Comparison of ENCODE assay signal across 22 cellular contexts in the genomic region with DNA sequence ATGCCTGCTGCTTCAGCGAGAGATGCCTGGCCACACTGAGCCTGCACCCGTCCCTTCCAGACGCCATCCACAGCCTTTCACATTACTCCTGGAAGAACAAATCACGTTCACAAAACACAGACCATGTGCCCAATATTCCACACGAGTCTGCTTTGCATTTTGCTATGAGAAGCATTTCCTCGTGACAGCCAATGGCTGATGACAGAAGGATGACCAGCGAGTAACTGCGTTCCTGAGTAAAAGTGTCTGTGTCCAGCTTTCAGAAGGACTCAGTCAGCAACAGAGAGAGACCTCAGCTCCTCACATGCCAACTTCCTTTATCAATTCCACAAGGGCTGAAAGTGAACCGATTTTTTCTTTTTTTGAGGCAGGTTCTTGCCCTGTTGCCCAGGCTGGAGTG. TPM values are rescaled to one million over a fixed set of nuclear protein-coding genes. Genes with fewer than 3 reads are reported as not detected.
DNase-seq lines count a peak whose midpoint lies in the region; ATAC-seq and TF ChIP-seq lines count a peak whose summit lies in the region.
"Had no signal": no experiment of that assay in that cellular context is flagged by ENCODE, and none has a peak within 500 bp of the region (broad histone marks: within the 10 kb centered on the region; RNA-seq: fewer than 3 reads in every experiment).

No MANE protein-coding gene starts in this region.

- ATAC-seq in naive thymus-derived CD8-positive, alpha-beta T cell = no peak
- no peak for ATAC-seq in HG02763 (IDR thresholded peaks at IDR 0.05; ENCODE audit: unreplicated experiment)

- peaks cover 5% of the 10 kb centered on the region; the same call in 1 of the 2 replicates for H3K4me1 Mint-ChIP-seq in HFFc6 (ENCODE audit: low read depth)
- H3K4me1 Mint-ChIP-seq in naive thymus-derived CD8-positive, alpha-beta T cell = no peaks in the 10 kb centered on the region
- H3K4me1 Mint-ChIP-seq: CD4-positive, CD25-positive, alpha-beta regulatory T cell had no signal

- peaks cover 4% of the 10 kb centered on the region for H3K27me3 Mint-ChIP-seq in HFFc6 (ENCODE audit: insufficient read depth)
- no peaks in the 10 kb centered on the region for H3K27me3 Mint-ChIP-seq in naive thymus-derived CD8-positive, alpha-beta T cell

- no peak for TF ChIP-seq CTCF in HFFc6 (IDR thresholded peaks at IDR 0.05)

- H3K9me3 Mint-ChIP-seq in HFFc6 = no peaks in the 10 kb centered on the region
- no peaks in the 10 kb centered on the region for H3K9me3 Mint-ChIP-seq in naive thymus-derived CD8-positive, alpha-beta T cell
- H3K9me3 Mint-ChIP-seq: CD4-positive, CD25-positive, alpha-beta regulatory T cell; H9 had no signal

- no peaks in the 10 kb centered on the region for H3K36me3 Mint-ChIP-seq in HFFc6 (ENCODE audit: low read depth)
- H3K36me3 Mint-ChIP-seq in naive thymus-derived CD8-positive, alpha-beta T cell = no peaks in the 10 kb centered on the region
- H3K36me3 Mint-ChIP-seq: CD4-positive, CD25-positive, alpha-beta regulatory T cell had no signal

- H3K4me3 Mint-ChIP-seq in HFFc6 = no peak overlapping the region
- no peak overlapping the region for H3K4me3 Mint-ChIP-seq in naive thymus-derived CD8-positive, alpha-beta T cell
- H3K4me3 Mint-ChIP-seq: CD4-positive, CD25-positive, alpha-beta regulatory T cell; H9 had no signal

- no peak overlapping the region for H3K27ac Mint-ChIP-seq in HFFc6
- no peak overlapping the region for H3K27ac Mint-ChIP-seq in naive thymus-derived CD8-positive, alpha-beta T cell
- H3K27ac Mint-ChIP-seq: H9 had no signal

- peak; percentile 8 for DNase-seq in activated effector memory CD4-positive, alpha-beta T cell treated with anti-CD3 and anti-CD28 coated beads, Interleukin-2, amount 50 U/mL, for 16 hours
- DNase-seq in activated effector memory CD4-positive, alpha-beta T cell treated with Interleukin-2 at 50 U/mL for 16 hours = no peak
- DNase-seq in HFFc6 = peak; percentile 33
- peak; percentile 33 for DNase-seq in islet precursor cell
- DNase-seq in naive thymus-derived CD8-positive, alpha-beta T cell = no peak
- no peak for DNase-seq in NCI-H2196 treated with DMSO at 0.1 percent for 48 hours (lab: John Stamatoyannopoulos, UW; ENCODE audit: unreplicated experiment)
- DNase-seq: 8988T; CD4-positive, CD25-positive, alpha-beta regulatory T cell; COR-L47; DMS 273 treated with DMSO at 0.1 percent for 48 hours; DMS79 treated with DMSO at 0.1 percent for 48 hours; GM23248; KG1; NCI-H1105 treated with DMSO at 0.1 percent for 48 hours; NCI-H2029 treated with DMSO at 0.1 percent for 48 hours; NCI-H345; NCI-H524 treated with DMSO at 0.1 percent for 48 hours; OCI-M1 had no signal

- POLR2A ChIA-PET in naive thymus-derived CD8-positive, alpha-beta T cell (lab: Charles Lee) = no interaction called here

RNA-seq across cellular contexts. Expression of gene NAT8L, which starts 19.5 kb away (rescaled TPM):
- total RNA-seq in HFFc6 (2021; fragmentation: NEBNext Ultra II Directional; extraction: Animal tissue kit (Norgen Biotek cat#: 25700)) = under 1 TPM in 5 of 6 experiments, not detected in 1; 0.05 to 0.14 (median 0.11) TPM
- total RNA-seq in naive thymus-derived CD8-positive, alpha-beta T cell = under 1 TPM in 1 of 2 experiments, not detected in 1; 0.05 TPM
- polyA plus RNA-seq in naive thymus-derived CD8-positive, alpha-beta T cell = not detected
- total RNA-seq: GM23248, HT-29, SJSA1 had no signal

Comparison
In these comparisons a context has a peak if more than half of its experiments do, and no peak if none do; other contexts are left out.
1. DNase-seq: peak in activated effector memory CD4-positive, alpha-beta T cell treated with anti-CD3 and anti-CD28 coated beads, Interleukin-2, amount 50 U/mL, for 16 hours (single experiment), HFFc6 (single experiment) and islet precursor cell (single experiment); none in activated effector memory CD4-positive, alpha-beta T cell treated with Interleukin-2 at 50 U/mL for 16 hours (single experiment), naive thymus-derived CD8-positive, alpha-beta T cell (0 of 10) and NCI-H2196 treated with DMSO at 0.1 percent for 48 hours (single experiment).